In genomic region chr6:96803106-96803481, GRCh38 we compare ENCODE assay signal across 19 cellular contexts.
"Had no signal": no experiment of that assay in that cellular context is flagged by ENCODE, and none has a peak within 500 bp of the region (broad histone marks: within the 10 kb centered on the region; RNA-seq: fewer than 3 reads in every experiment).

No MANE protein-coding gene starts in this region.

- H3K27ac ChIP-seq: RWPE1 had no signal

- H3K4me3 ChIP-seq: K562 had no signal

- H3K4me1 Mint-ChIP-seq: IgD-negative memory B cell had no signal

- H3K9me2 ChIP-seq: SK-N-SH had no signal

- H3K4me2 ChIP-seq: SK-N-SH had no signal

- H3K9me3 Mint-ChIP-seq: IgD-negative memory B cell had no signal

- H3K9ac ChIP-seq: SK-N-SH had no signal

- H3K9me3 ChIP-seq: SK-N-SH had no signal

- H3K27ac Mint-ChIP-seq: IgD-negative memory B cell had no signal

- H3K36me3 Mint-ChIP-seq: IgD-negative memory B cell had no signal

- DNase-seq: NCI-H1092; NCI-H1105 treated with DMSO at 0.1 percent for 48 hours; NCI-H1417 treated with DMSO at 0.1 percent for 48 hours; NCI-H146; NCI-H1694 treated with DMSO at 0.1 percent for 48 hours; NCI-H1930; NCI-H2081; NCI-H2107; NCI-H2227 treated with DMSO at 0.1 percent for 48 hours; NCI-H524; NCI-H526 treated with DMSO at 0.1 percent for 48 hours; NCI-H774; NK-92 treated with Interleukin-12 subunit alpha and Interleukin-12 subunit beta, amount 100 ng/mL, for 24 hours; SHP77; SK-N-SH; SW 1271 had no signal

- ATAC-seq: K562 had no signal
